In genomic region chr16:23387666-23388065, GRCh38 we compare ENCODE assay signal across 19 cellular contexts.
"Had no signal": no experiment of that assay in that cellular context is flagged by ENCODE, and none has a peak within 500 bp of the region (broad histone marks: within the 10 kb centered on the region; RNA-seq: fewer than 3 reads in every experiment).

No MANE protein-coding gene starts in this region.

- H3K4me3 Mint-ChIP-seq: endodermal cell, memory B cell, mesothelial cell of epicardium, nephron, type B pancreatic cell had no signal

- DNase-seq: effector CD4-positive, alpha-beta T cell; endodermal cell; erythroblast; foreskin keratinocyte; occipital lobe; pancreas; right cardiac atrium; small intestine; stimulated activated CD4-positive, alpha-beta T cell treated with anti-CD3 and anti-CD28 coated beads, Interleukin-12 subunit alpha, Interleukin-12 subunit beta, amount 100 ng/mL, for 4 hours; stimulated activated CD4-positive, alpha-beta T cell treated with anti-CD3 and anti-CD28 coated beads, Interleukin-2, amount 100 ng/mL, for 48 hours; stimulated activated naive CD8-positive, alpha-beta T cell treated with anti-CD3 and anti-CD28 coated beads, Interleukin-15, Interleukin-2, amounts not matched to agents 100 U/mL and 50 U/mL, for 24 hours; thyroid gland had no signal

- H3K27me3 ChIP-seq: foreskin keratinocyte, pancreas, suprapubic skin, thyroid gland had no signal

- H3K9me3 Mint-ChIP-seq: endodermal cell, memory B cell, mesothelial cell of epicardium, nephron, type B pancreatic cell had no signal

- H3K27ac ChIP-seq: coronary artery, foreskin keratinocyte, pancreas, suprapubic skin, thyroid gland had no signal

- H3K4me3 ChIP-seq: coronary artery, pancreas, suprapubic skin, thyroid gland had no signal

- H3K27me3 Mint-ChIP-seq: memory B cell, progenitor cell of endocrine pancreas, type B pancreatic cell had no signal

- H3K9me3 ChIP-seq: pancreas, suprapubic skin, thyroid gland had no signal

- H3K27ac Mint-ChIP-seq: endodermal cell, memory B cell, mesothelial cell of epicardium, nephron, progenitor cell of endocrine pancreas, type B pancreatic cell had no signal

- ATAC-seq: foreskin keratinocyte; pancreas; right cardiac atrium; stimulated activated naive CD8-positive, alpha-beta T cell treated with anti-CD3 and anti-CD28 coated beads, Interleukin-15, Interleukin-2, amounts not matched to agents 100 U/mL and 50 U/mL, for 24 hours had no signal

- H3K4me1 Mint-ChIP-seq: endodermal cell, memory B cell, mesothelial cell of epicardium, nephron had no signal

- H3K4me1 ChIP-seq: foreskin keratinocyte, pancreas had no signal
